1 cellular context compared by ENCODE assay signal in the genomic region with DNA sequence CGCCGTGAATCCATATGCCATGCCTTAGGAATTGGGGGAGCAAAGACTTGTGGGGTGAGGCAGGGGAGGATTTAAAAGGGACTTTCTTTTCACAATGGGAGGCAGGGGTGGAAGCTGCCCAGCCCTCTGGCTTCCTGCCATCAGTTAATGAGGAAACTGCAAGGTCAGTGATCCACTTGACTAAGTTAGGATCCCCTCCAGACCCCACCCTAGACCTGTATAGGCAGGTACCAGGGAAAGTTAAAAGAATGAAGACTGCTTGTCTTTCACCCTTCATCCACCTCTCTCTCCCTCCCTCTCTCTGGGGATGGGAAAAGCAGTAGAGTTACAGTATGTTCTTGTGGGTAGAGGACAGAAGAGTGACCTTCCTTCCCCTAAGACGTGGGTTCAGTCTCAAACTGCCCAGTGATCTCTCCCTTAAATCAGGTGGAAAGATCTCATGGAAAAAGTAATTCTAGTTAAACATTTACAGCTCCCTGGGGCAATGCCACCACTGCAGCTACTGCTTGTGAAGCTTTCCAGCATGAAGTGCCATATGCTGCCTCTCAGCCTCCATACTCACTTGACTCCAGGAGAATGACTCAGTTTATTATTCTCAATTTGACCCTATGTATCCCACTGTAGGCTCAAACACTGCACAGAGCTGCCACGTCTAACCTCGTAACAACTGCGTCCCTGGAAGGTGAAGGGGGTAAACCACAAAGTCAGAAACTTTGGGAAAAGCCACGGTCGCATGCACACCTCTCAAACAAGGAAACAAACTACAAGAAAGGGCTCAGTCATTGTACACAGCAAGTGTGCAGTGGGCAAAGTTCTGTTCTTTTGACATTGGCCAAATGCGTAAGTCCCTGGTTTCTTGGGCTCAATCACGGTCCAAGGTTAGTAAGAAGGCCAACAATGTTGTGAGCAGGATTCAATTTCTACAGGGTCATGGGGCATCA.
A peak's percentile ranks its signal among the peaks of the same experiment; 100 is the strongest.
TF ChIP-seq lines count a peak whose summit lies in the region.

No MANE protein-coding gene starts in this region.

TF ChIP-seq in HepG2, 621 proteins besides CTCF, POLR2A, EP300 and RAD21 (continued from another document):
- TF ChIP-seq, protein P1, sequence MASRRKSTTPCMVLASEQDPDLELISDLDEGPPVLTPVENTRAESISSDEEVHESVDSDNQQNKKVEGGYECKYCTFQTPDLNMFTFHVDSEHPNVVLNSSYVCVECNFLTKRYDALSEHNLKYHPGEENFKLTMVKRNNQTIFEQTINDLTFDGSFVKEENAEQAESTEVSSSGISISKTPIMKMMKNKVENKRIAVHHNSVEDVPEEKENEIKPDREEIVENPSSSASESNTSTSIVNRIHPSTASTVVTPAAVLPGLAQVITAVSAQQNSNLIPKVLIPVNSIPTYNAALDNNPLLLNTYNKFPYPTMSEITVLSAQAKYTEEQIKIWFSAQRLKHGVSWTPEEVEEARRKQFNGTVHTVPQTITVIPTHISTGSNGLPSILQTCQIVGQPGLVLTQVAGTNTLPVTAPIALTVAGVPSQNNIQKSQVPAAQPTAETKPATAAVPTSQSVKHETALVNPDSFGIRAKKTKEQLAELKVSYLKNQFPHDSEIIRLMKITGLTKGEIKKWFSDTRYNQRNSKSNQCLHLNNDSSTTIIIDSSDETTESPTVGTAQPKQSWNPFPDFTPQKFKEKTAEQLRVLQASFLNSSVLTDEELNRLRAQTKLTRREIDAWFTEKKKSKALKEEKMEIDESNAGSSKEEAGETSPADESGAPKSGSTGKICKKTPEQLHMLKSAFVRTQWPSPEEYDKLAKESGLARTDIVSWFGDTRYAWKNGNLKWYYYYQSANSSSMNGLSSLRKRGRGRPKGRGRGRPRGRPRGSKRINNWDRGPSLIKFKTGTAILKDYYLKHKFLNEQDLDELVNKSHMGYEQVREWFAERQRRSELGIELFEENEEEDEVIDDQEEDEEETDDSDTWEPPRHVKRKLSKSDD (CRISPR knock-in tag; IDR thresholded peaks at IDR 0.05; ENCODE audit: low read depth) = no peak; the same call in 1 of the 2 replicates
- peak; percentile 41; the same call in 1 of the 2 replicates for TF ChIP-seq NCOR1 (IDR thresholded peaks at IDR 0.05; ENCODE audit: borderline replicate concordance, low read length)
- TF ChIP-seq ZNF567 (CRISPR knock-in tag; IDR thresholded peaks at IDR 0.05; ENCODE audit: borderline replicate concordance) = peak; percentile 69; the same call in 1 of the 2 replicates
- 0 out of 2 replicates have a peak, but pooled peaks have one; percentile 18 for TF ChIP-seq ZNF44 (CRISPR knock-in tag; IDR thresholded peaks at IDR 0.05)
- 0 out of 2 replicates have a peak, but pooled peaks have one; percentile 52 for TF ChIP-seq ZBTB20 (CRISPR knock-in tag; IDR thresholded peaks at IDR 0.05; ENCODE audit: borderline replicate concordance, low read depth)
- TF ChIP-seq HOXA7 (CRISPR knock-in tag; IDR thresholded peaks at IDR 0.05) = no peak
- TF ChIP-seq FOXA1 (IDR thresholded peaks at IDR 0.05) = no peak
- TF ChIP-seq FOXA1 (CRISPR knock-in tag; IDR thresholded peaks at IDR 0.05) = 0 out of 2 replicates have a peak, but pooled peaks have one; percentile 7
- no peak for TF ChIP-seq STAG1 (CRISPR knock-in tag; IDR thresholded peaks at IDR 0.05)
- peak; percentile 56; the same call in 1 of the 2 replicates for TF ChIP-seq TAF1 (CRISPR knock-in tag; IDR thresholded peaks at IDR 0.05)
- TF ChIP-seq ZNF780A (CRISPR knock-in tag; IDR thresholded peaks at IDR 0.05) = no peak
- no peak for TF ChIP-seq SMARCE1 (IDR thresholded peaks at IDR 0.05; ENCODE audit: borderline replicate concordance)
- no peak for TF ChIP-seq ZNF672 (CRISPR knock-in tag; IDR thresholded peaks at IDR 0.05)
- TF ChIP-seq, protein P2, sequence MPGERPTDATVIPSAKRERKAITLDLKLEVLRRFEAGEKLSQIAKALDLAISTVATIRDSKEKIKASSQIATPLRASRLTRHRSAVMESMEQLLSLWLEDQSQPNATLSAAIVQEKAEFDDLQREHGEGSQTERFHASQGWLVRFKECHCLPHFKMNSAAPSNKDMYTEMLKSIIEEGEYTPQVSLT (CRISPR knock-in tag; IDR thresholded peaks at IDR 0.05; ENCODE audit: borderline replicate concordance, low read depth) = 0 out of 2 replicates have a peak, but pooled peaks have one; percentile 17
- TF ChIP-seq ZNF878 (CRISPR knock-in tag; IDR thresholded peaks at IDR 0.05) = 0 out of 2 replicates have a peak, but pooled peaks have one; percentile 45
- TF ChIP-seq, protein P3, sequence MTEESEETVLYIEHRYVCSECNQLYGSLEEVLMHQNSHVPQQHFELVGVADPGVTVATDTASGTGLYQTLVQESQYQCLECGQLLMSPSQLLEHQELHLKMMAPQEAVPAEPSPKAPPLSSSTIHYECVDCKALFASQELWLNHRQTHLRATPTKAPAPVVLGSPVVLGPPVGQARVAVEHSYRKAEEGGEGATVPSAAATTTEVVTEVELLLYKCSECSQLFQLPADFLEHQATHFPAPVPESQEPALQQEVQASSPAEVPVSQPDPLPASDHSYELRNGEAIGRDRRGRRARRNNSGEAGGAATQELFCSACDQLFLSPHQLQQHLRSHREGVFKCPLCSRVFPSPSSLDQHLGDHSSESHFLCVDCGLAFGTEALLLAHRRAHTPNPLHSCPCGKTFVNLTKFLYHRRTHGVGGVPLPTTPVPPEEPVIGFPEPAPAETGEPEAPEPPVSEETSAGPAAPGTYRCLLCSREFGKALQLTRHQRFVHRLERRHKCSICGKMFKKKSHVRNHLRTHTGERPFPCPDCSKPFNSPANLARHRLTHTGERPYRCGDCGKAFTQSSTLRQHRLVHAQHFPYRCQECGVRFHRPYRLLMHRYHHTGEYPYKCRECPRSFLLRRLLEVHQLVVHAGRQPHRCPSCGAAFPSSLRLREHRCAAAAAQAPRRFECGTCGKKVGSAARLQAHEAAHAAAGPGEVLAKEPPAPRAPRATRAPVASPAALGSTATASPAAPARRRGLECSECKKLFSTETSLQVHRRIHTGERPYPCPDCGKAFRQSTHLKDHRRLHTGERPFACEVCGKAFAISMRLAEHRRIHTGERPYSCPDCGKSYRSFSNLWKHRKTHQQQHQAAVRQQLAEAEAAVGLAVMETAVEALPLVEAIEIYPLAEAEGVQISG (CRISPR knock-in tag; IDR thresholded peaks at IDR 0.05) = peak; percentile 32
- TF ChIP-seq MAZ (IDR thresholded peaks at IDR 0.05; ENCODE audit: borderline replicate concordance, low read depth, low read length) = no peak
- TF ChIP-seq MAZ (CRISPR knock-in tag; IDR thresholded peaks at IDR 0.05; ENCODE audit: low read depth) = 0 out of 2 replicates have a peak, but pooled peaks have one; percentile 43
- TF ChIP-seq FOSL2 (CRISPR knock-in tag; IDR thresholded peaks at IDR 0.05) = peak; percentile 38
- peak; percentile 36 for TF ChIP-seq MXD4 (CRISPR knock-in tag; IDR thresholded peaks at IDR 0.05)
- TF ChIP-seq ZNF614 (CRISPR knock-in tag; IDR thresholded peaks at IDR 0.05; ENCODE audit: borderline replicate concordance) = peak; percentile 61; the same call in 1 of the 2 replicates
- TF ChIP-seq FOXK1 (CRISPR knock-in tag; IDR thresholded peaks at IDR 0.05; ENCODE audit: borderline replicate concordance, low read depth) = no peak
- no peak for TF ChIP-seq FOXP1 (IDR thresholded peaks at IDR 0.05)
- TF ChIP-seq FOXP1 (CRISPR knock-in tag; IDR thresholded peaks at IDR 0.05) = 0 out of 2 replicates have a peak, but pooled peaks have one; percentile 27
- TF ChIP-seq RFXANK (CRISPR knock-in tag; IDR thresholded peaks at IDR 0.05) = 0 out of 2 replicates have a peak, but pooled peaks have one; percentile 39
- no peak for TF ChIP-seq CBX1 (IDR thresholded peaks at IDR 0.05; ENCODE audit: low read depth)
- TF ChIP-seq, protein P4, sequence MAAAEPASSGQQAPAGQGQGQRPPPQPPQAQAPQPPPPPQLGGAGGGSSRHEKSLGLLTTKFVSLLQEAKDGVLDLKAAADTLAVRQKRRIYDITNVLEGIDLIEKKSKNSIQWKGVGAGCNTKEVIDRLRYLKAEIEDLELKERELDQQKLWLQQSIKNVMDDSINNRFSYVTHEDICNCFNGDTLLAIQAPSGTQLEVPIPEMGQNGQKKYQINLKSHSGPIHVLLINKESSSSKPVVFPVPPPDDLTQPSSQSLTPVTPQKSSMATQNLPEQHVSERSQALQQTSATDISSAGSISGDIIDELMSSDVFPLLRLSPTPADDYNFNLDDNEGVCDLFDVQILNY (CRISPR knock-in tag; conservative IDR thresholded peaks at IDR 0.05) = no peak
- peak; percentile 73 for TF ChIP-seq HOXA3 (CRISPR knock-in tag; IDR thresholded peaks at IDR 0.05)
- TF ChIP-seq RBAK (CRISPR knock-in tag; IDR thresholded peaks at IDR 0.05) = no peak
